ENCODE assay signal across 20 cellular contexts in the genomic region with DNA sequence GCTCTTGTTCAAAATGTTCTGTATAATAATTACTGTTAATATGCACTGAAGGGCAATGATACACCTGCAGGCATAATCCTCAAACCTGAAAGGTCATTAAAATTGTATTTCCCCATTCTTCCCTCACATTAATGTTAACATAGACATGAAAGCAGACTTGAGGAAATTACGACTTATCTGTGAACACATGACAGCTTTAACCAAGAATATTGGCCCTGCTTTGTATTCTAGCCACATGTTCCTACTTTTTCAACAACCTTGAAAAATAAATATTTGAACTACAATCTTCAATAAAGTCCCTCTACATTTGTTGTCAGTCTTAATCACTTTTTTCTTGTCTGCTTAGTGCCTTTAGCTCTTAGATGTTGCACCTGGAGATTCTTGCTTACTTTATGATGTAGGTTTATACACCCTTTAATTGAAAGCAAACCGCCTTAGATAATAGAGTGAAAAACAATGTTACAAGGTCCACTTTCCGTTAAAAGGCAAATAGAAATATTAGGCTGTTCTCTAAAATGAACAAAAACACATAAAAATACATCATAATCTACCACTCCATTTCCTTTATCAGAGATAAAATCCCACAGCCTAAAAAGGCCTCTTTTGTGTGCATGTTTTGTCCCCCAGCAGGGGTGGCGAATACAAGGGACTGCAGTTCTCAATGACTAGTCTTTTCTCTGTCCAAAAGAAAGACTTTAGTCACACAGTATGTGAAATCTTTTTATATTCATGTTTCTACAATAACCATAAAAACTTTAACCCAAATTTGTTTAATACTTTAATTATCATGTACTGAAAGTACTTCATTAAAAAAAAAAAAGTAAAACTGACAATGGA. TPM values are rescaled to one million over a fixed set of nuclear protein-coding genes. Genes with fewer than 3 reads are reported as not detected.
A peak's percentile ranks its signal among the peaks of the same experiment; 100 is the strongest.
DNase-seq lines count a peak whose midpoint lies in the region; ATAC-seq and TF ChIP-seq lines count a peak whose summit lies in the region.
"Had no signal": no experiment of that assay in that cellular context is flagged by ENCODE, and none has a peak within 500 bp of the region (broad histone marks: within the 10 kb centered on the region; RNA-seq: fewer than 3 reads in every experiment).

No MANE protein-coding gene starts in this region.

- H3K36me3 Mint-ChIP-seq in activated naive CD8-positive, alpha-beta T cell treated with anti-CD3 and anti-CD28 coated beads, Interleukin-2, amount 50 U/mL, for 24 hours (ENCODE audit: low read depth): peaks cover 65% of the 10 kb centered on the region
- H3K36me3 Mint-ChIP-seq in activated naive CD8-positive, alpha-beta T cell treated with anti-CD3 and anti-CD28 coated beads for 36 hours: peaks cover 49% of the 10 kb centered on the region

- H3K27ac ChIP-seq in VCaP (peak overlapping the region; percentile 7; the same call in 1 of the 2 replicates), layer of hippocampus (ENCODE audit: low read depth, low read length) (peak overlapping the region; percentile 66), temporal lobe (ENCODE audit: low read depth, low read length) (peak overlapping the region; percentile 79), right lobe of liver (no peak overlapping the region)
- H3K27ac ChIP-seq: body of pancreas, testis had no signal

- WGBS in right lobe of liver (ENCODE audit: insufficient coverage, low coverage, low lambda C conversion rate, missing lambda C conversion rate): 87% methylated on average over 4 of the region's 4 CpGs

- H3K27me3 ChIP-seq in layer of hippocampus (ENCODE audit: control insufficient read depth, insufficient read depth, low read length): no peaks in the 10 kb centered on the region
- H3K27me3 ChIP-seq in right lobe of liver: no peaks in the 10 kb centered on the region
- H3K27me3 ChIP-seq: body of pancreas, testis had no signal

- ATAC-seq in activated naive CD8-positive, alpha-beta T cell treated with anti-CD3 and anti-CD28 coated beads, Interleukin-2, amount 50 U/mL, for 24 hours: no peak
- ATAC-seq in right lobe of liver: no peak
- no peak for ATAC-seq in GM21515 (IDR thresholded peaks at IDR 0.05; ENCODE audit: unreplicated experiment)
- ATAC-seq: body of pancreas, Right ventricle myocardium inferior, T-cell had no signal

- peaks cover 0 to 62% (median 16%) of the 10 kb centered on the region in 4 donors for H3K36me3 ChIP-seq in right lobe of liver

- H3K4me3 Mint-ChIP-seq in activated naive CD8-positive, alpha-beta T cell treated with anti-CD3 and anti-CD28 coated beads, Interleukin-2, amount 50 U/mL, for 24 hours: no peak overlapping the region
- no peak overlapping the region for H3K4me3 Mint-ChIP-seq in activated naive CD8-positive, alpha-beta T cell treated with anti-CD3 and anti-CD28 coated beads for 36 hours
- H3K4me3 Mint-ChIP-seq: T-cell had no signal

- H3K9me3 ChIP-seq in right lobe of liver: no peaks in the 10 kb centered on the region
- H3K9me3 ChIP-seq: body of pancreas, testis had no signal

- intact Hi-C loops in right lobe of liver (cut with DNase I): no loop called here

- no peak overlapping the region for H3K4me3 ChIP-seq in right lobe of liver
- H3K4me3 ChIP-seq: body of pancreas, testis had no signal

- peaks cover 11% of the 10 kb centered on the region for H3K4me1 Mint-ChIP-seq in activated naive CD8-positive, alpha-beta T cell treated with anti-CD3 and anti-CD28 coated beads, Interleukin-2, amount 50 U/mL, for 24 hours
- peaks cover 21% of the 10 kb centered on the region for H3K4me1 Mint-ChIP-seq in activated naive CD8-positive, alpha-beta T cell treated with anti-CD3 and anti-CD28 coated beads for 36 hours

- H3K9me3 Mint-ChIP-seq in activated naive CD8-positive, alpha-beta T cell treated with anti-CD3 and anti-CD28 coated beads, Interleukin-2, amount 50 U/mL, for 24 hours: no peaks in the 10 kb centered on the region
- H3K9me3 Mint-ChIP-seq in activated naive CD8-positive, alpha-beta T cell treated with anti-CD3 and anti-CD28 coated beads for 36 hours: no peaks in the 10 kb centered on the region
- H3K9me3 Mint-ChIP-seq: T-cell had no signal

- H3K27me3 Mint-ChIP-seq in activated naive CD8-positive, alpha-beta T cell treated with anti-CD3 and anti-CD28 coated beads, Interleukin-2, amount 50 U/mL, for 24 hours: no peaks in the 10 kb centered on the region
- H3K27me3 Mint-ChIP-seq in activated naive CD8-positive, alpha-beta T cell treated with anti-CD3 and anti-CD28 coated beads for 36 hours: no peaks in the 10 kb centered on the region
- H3K27me3 Mint-ChIP-seq: T-cell had no signal

- H3K27ac Mint-ChIP-seq in activated naive CD8-positive, alpha-beta T cell treated with anti-CD3 and anti-CD28 coated beads, Interleukin-2, amount 50 U/mL, for 24 hours: peak overlapping the region; percentile 3
- H3K27ac Mint-ChIP-seq in activated naive CD8-positive, alpha-beta T cell treated with anti-CD3 and anti-CD28 coated beads for 36 hours: no peak overlapping the region

- no peak for TF ChIP-seq POLR2A in right lobe of liver (IDR thresholded peaks at IDR 0.05)

- peaks cover 0 to 8% (median 0%) of the 10 kb centered on the region in 4 donors for H3K4me1 ChIP-seq in right lobe of liver
- H3K4me1 ChIP-seq: testis had no signal

- no peak for TF ChIP-seq CTCF in VCaP (conservative IDR thresholded peaks at IDR 0.05)
- TF ChIP-seq CTCF in right lobe of liver (IDR thresholded peaks at IDR 0.05): no peak

- no peak for DNase-seq in activated naive CD8-positive, alpha-beta T cell treated with anti-CD3 and anti-CD28 coated beads, Interleukin-2, amount 50 U/mL, for 24 hours
- DNase-seq in activated naive CD8-positive, alpha-beta T cell treated with anti-CD3 and anti-CD28 coated beads for 36 hours: no peak
- DNase-seq in right lobe of liver: no peak
- no peak for DNase-seq in middle frontal gyrus (ENCODE audit: extremely low spot score, low spot score)
- DNase-seq: activated CD4-positive, alpha-beta T cell treated with anti-CD3 and anti-CD28 coated beads, Interleukin-2, amount 50 U/mL, for 4 hours; activated naive CD4-positive, alpha-beta T cell treated with anti-CD3 and anti-CD28 coated beads, Interleukin-2, amount 50 U/mL, for 16 hours; activated T-cell treated with anti-CD3 and anti-CD28 coated beads, Interleukin-2, amount 50 U/mL, for 1 hour; body of pancreas; DMS79 treated with DMSO at 0.1 percent for 48 hours; islet precursor cell; mesendoderm; NCI-H2029 treated with DMSO at 0.1 percent for 48 hours; NCI-H446 treated with DMSO at 0.1 percent for 48 hours; T-cell; testis had no signal

RNA-seq across cellular contexts. Expression of gene ZFC3H1, which starts 55.9 kb away (rescaled TPM):
- 10 to 100 TPM; 29.8 to 31.6 TPM for total RNA-seq in activated naive CD8-positive, alpha-beta T cell treated with anti-CD3 and anti-CD28 coated beads for 36 hours
- total RNA-seq in temporal lobe (48.9 TPM), right lobe of liver (10 to 100 TPM; 13.0 to 27.3 (median 19.1) TPM)

RNA-seq across cellular contexts. Expression of gene THAP2, which starts 56.4 kb away (rescaled TPM):
- total RNA-seq in activated naive CD8-positive, alpha-beta T cell treated with anti-CD3 and anti-CD28 coated beads for 36 hours: 1 to 10 TPM; 7.5 to 7.6 TPM
- total RNA-seq in temporal lobe (27.0 TPM), right lobe of liver (1 to 10 TPM; 1.3 to 3.2 (median 2.0) TPM)

Comparison
In these comparisons a context has a peak if more than half of its experiments do, and no peak if none do; other contexts are left out.
1. H3K27ac ChIP-seq: peak in VCaP (single experiment), layer of hippocampus (single experiment) and temporal lobe (single experiment); none in right lobe of liver (0 of 3).